Comparison of ENCODE assay signal across 20 cellular contexts in the genomic region with DNA sequence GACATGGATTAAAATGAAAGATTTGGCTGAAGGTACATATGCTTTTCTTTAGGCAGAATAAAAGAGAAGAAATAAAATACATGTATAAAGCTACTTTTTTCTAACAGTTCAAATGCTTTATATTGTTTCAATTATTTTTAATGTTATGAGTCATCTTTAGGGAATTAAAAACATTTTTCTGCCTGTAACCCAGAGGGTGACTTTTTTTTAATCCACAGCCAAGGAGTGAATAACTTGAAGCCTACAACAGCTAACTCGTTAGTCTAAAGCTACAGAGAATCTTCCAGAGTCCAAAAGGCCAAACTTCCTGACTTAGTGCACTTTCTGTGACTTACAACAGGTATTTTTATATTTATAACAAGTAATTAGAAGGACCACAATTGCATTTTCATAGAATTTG.
DNase-seq lines count a peak whose midpoint lies in the region; ATAC-seq, FAIRE-seq and TF ChIP-seq lines count a peak whose summit lies in the region.
"Had no signal": no experiment of that assay in that cellular context is flagged by ENCODE, and none has a peak within 500 bp of the region (broad histone marks: within the 10 kb centered on the region; RNA-seq: fewer than 3 reads in every experiment).

No MANE protein-coding gene starts in this region.

- H3K36me3 Mint-ChIP-seq in osteocyte (ENCODE audit: unreplicated experiment): no peaks in the 10 kb centered on the region
- H3K36me3 Mint-ChIP-seq: immature natural killer cell, WTC11 had no signal

- no peak overlapping the region for H2AFZ ChIP-seq in PC-3 (ENCODE audit: low read length)

- H3K9ac ChIP-seq in PC-3 (ENCODE audit: low read length): no peak overlapping the region

- no peak for TF ChIP-seq POLR2A in lower leg skin (IDR thresholded peaks at IDR 0.05)

- peaks cover 26% of the 10 kb centered on the region for H3K4me1 Mint-ChIP-seq in osteocyte (ENCODE audit: unreplicated experiment)
- H3K4me1 Mint-ChIP-seq: immature natural killer cell, WTC11 had no signal

- H3K4me3 Mint-ChIP-seq in osteocyte (ENCODE audit: unreplicated experiment): no peak overlapping the region
- H3K4me3 Mint-ChIP-seq: immature natural killer cell, WTC11 had no signal

- POLR2A ChIA-PET in PC-3 (lab: Charles Lee; ENCODE audit: unreplicated experiment): interaction anchor here (0.7 kb wide), 1 partner anchor 50 kb away, joined by 5 read pairs; no protein-coding TSS in a partner anchor

- H3K4me1 ChIP-seq in PC-3 (ENCODE audit: insufficient read depth, low read length): 0 out of 2 replicates have a peak, but pooled peaks cover 5% of the 10 kb centered on the region
- H3K4me1 ChIP-seq: right lobe of liver, transverse colon had no signal

- no peaks in the 10 kb centered on the region for H3K36me3 ChIP-seq in PC-3 (ENCODE audit: low read depth, low read length)
- H3K36me3 ChIP-seq: right lobe of liver, transverse colon had no signal

- peaks cover 4% of the 10 kb centered on the region for H3K9me3 Mint-ChIP-seq in osteocyte (ENCODE audit: unreplicated experiment)
- H3K9me3 Mint-ChIP-seq: WTC11 had no signal

- CTCF ChIA-PET in PC-3 (lab: Charles Lee): no interaction called here

- in situ Hi-C loops in KBM-7 (cut with MboI; ENCODE audit: low pct_unique_long_range_greater_than_20kb, low sequenced_read_pairs): no loop called here

- peak overlapping the region; percentile 38 for H3K27ac Mint-ChIP-seq in osteocyte (ENCODE audit: unreplicated experiment)
- H3K27ac Mint-ChIP-seq: immature natural killer cell, WTC11 had no signal

- ATAC-seq in PC-3: peak; percentile 39
- no peak for ATAC-seq in GM21576 (IDR thresholded peaks at IDR 0.05; ENCODE audit: unreplicated experiment)
- ATAC-seq: GM12878, right lobe of liver, WTC11 had no signal

- no TSS peak for BruUV-seq in PC-3 (replicated peaks; lab: Mats Ljungman, UMichigan)

- no peaks in the 10 kb centered on the region for H4K20me1 ChIP-seq in PC-3 (ENCODE audit: low read length)

- no peaks in the 10 kb centered on the region for H3K27me3 ChIP-seq in PC-3 (ENCODE audit: low read length)
- H3K27me3 ChIP-seq: right lobe of liver, transverse colon had no signal

- peaks cover 5% of the 10 kb centered on the region for H3K27me3 Mint-ChIP-seq in osteocyte (ENCODE audit: unreplicated experiment)

- WGBS in lower leg skin, 2 donors: 22 to 24% methylated on average over 1 of the region's 1 CpG

- TF ChIP-seq CTCF in PC-3 (conservative IDR thresholded peaks at IDR 0.05; ENCODE audit: low read depth, low read length): no peak
- no peak for TF ChIP-seq CTCF in osteocyte (IDR thresholded peaks at IDR 0.05)
- TF ChIP-seq CTCF in lower leg skin (IDR thresholded peaks at IDR 0.05): no peak

- intact Hi-C loops in PC-3 (cut with micrococcal nuclease) (loop anchor here (1.0 kb wide), 1 partner anchor 50 kb away; no protein-coding TSS in a partner anchor), lower leg skin (cut with DNase I; ENCODE audit: low total_unique reads) (no loop called here)

- no peaks in the 10 kb centered on the region for H3K9me3 ChIP-seq in PC-3 (ENCODE audit: low read length)
- H3K9me3 ChIP-seq: right lobe of liver, transverse colon had no signal

- H3K27ac ChIP-seq in PC-3 (ENCODE audit: low read length): no peak overlapping the region
- H3K27ac ChIP-seq: right lobe of liver, transverse colon had no signal

- no peaks in the 10 kb centered on the region for H3K79me2 ChIP-seq in PC-3 (ENCODE audit: low read length)

- H3K4me2 ChIP-seq in PC-3 (ENCODE audit: low read length): no peak overlapping the region

- H3K4me3 ChIP-seq in PC-3 (ENCODE audit: low read length) (no peak overlapping the region), lower leg skin (ENCODE audit: low read depth, poor library complexity, severe bottlenecking) (no peak overlapping the region)
- H3K4me3 ChIP-seq: GM12878, right lobe of liver, transverse colon had no signal

- peak; percentile 92 for FAIRE-seq in endometrium (lab: Jason Lieb, UNC)
- FAIRE-seq: GM12878 had no signal

- no peaks in the 10 kb centered on the region for H3K9me2 ChIP-seq in PC-3 (replicated peaks; ENCODE audit: low read length)

- DNase-seq in AG20443 (ENCODE audit: low spot score) (peak; percentile 74), PC-3 (no peak), osteocyte (ENCODE audit: extremely low spot score, unreplicated experiment) (no peak), KBM-7 (no peak), SK-N-DZ (ENCODE audit: low spot score) (no peak), lower leg skin (ENCODE audit: low spot score in 2 of 2) (no peak)
- DNase-seq: C1 segment of cervical spinal cord; DND-41; effector memory CD4-positive, alpha-beta T cell; immature natural killer cell; Karpas-422; mesenchymal stem cell; NCI-H187; NCI-H510A; right lobe of liver; transverse colon had no signal

- no peaks in the 10 kb centered on the region for H3F3A ChIP-seq in PC-3 (ENCODE audit: low read length, unreplicated experiment)
